In the genomic region with DNA sequence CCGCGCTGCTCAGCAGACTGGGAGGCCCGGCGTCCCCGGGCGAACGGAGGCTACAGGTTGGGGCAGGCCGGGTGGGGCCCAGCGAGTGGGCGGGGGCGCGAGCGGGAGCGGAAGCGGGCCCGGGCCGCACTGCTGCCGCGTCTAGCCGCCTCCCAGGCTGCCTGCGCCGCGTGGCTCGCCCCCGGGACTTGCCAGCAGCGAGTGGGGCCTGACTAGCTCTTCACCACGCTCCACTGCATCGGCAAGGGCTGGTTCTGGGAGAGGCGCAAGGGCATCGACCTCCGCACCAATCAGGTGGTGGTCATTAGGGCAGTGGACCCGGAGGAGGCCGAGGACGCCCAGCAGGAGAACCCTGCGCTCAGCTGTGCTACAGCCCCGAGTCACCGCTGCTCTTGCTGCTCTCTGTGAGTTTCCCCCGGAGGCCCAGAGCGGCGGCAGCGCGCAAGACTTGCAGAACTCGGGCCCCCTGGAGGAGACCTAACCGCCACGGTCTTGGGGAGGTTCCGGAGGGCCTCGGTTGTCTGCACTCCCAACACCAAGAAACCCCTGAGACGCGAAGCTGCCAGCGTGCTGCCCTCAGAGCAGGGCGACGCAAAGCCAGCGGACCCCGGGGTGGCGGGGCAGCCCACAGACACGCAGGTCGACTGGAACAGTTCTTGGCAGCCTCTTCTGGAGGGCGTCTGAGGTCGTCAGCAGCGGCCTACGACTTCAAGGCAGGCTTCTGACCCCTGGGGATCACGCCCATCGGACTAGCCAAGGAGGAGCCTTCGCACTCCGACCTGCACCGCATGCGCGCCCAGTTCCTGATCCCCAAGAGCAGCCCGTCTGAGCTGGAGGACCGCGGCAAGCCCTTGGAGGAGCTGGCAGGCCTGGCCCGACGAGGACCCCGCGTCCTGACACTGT, we compare ENCODE assay signal across 8 cellular contexts. TPM values are rescaled to one million over a fixed set of nuclear protein-coding genes. Genes with fewer than 3 reads are reported as not detected.
DNase-seq lines count a peak whose midpoint lies in the region; ATAC-seq and TF ChIP-seq lines count a peak whose summit lies in the region.

No MANE protein-coding gene starts in this region.

- intact Hi-C loops in activated naive CD4-positive, alpha-beta T cell treated with anti-CD3 and anti-CD28 coated beads for 36 hours (cut with micrococcal nuclease): no loop called here

- no peak overlapping the region for H3K27ac Mint-ChIP-seq in activated naive CD4-positive, alpha-beta T cell treated with anti-CD3 and anti-CD28 coated beads for 36 hours
- no peak overlapping the region for H3K27ac Mint-ChIP-seq in type B pancreatic cell

- TF ChIP-seq CTCF in type B pancreatic cell (conservative IDR thresholded peaks at IDR 0.05): no peak

- peaks cover 5% of the 10 kb centered on the region for H3K4me1 Mint-ChIP-seq in activated naive CD4-positive, alpha-beta T cell treated with anti-CD3 and anti-CD28 coated beads for 36 hours (ENCODE audit: low read depth)
- H3K4me1 Mint-ChIP-seq in type B pancreatic cell (ENCODE audit: unreplicated experiment): no peaks in the 10 kb centered on the region

- H3K9me3 Mint-ChIP-seq in activated naive CD4-positive, alpha-beta T cell treated with anti-CD3 and anti-CD28 coated beads for 36 hours: peaks cover 14% of the 10 kb centered on the region
- peaks cover 10% of the 10 kb centered on the region for H3K9me3 Mint-ChIP-seq in type B pancreatic cell

- ATAC-seq in HG02885 (IDR thresholded peaks at IDR 0.05; ENCODE audit: poor library complexity, unreplicated experiment): peak; percentile 45
- ATAC-seq in GM21381 (IDR thresholded peaks at IDR 0.05; ENCODE audit: unreplicated experiment): no peak
- no peak for ATAC-seq in GM21515 (IDR thresholded peaks at IDR 0.05; ENCODE audit: unreplicated experiment)

- H3K4me3 Mint-ChIP-seq in activated naive CD4-positive, alpha-beta T cell treated with anti-CD3 and anti-CD28 coated beads for 36 hours: peak overlapping the region; percentile 49
- no peak overlapping the region for H3K4me3 Mint-ChIP-seq in type B pancreatic cell

- no peaks in the 10 kb centered on the region for H3K27me3 Mint-ChIP-seq in activated naive CD4-positive, alpha-beta T cell treated with anti-CD3 and anti-CD28 coated beads for 36 hours (ENCODE audit: low read depth)
- peaks cover 12% of the 10 kb centered on the region for H3K27me3 Mint-ChIP-seq in type B pancreatic cell

- H3K36me3 Mint-ChIP-seq in activated naive CD4-positive, alpha-beta T cell treated with anti-CD3 and anti-CD28 coated beads for 36 hours (ENCODE audit: low read depth): peaks cover 2% of the 10 kb centered on the region
- no peaks in the 10 kb centered on the region for H3K36me3 Mint-ChIP-seq in type B pancreatic cell

- CTCF ChIA-PET in activated naive CD4-positive, alpha-beta T cell treated with anti-CD3 and anti-CD28 coated beads for 36 hours (lab: Charles Lee): no interaction called here

- peak; percentile 60 for DNase-seq in activated naive CD4-positive, alpha-beta T cell treated with anti-CD3 and anti-CD28 coated beads for 36 hours
- DNase-seq in iPS-NIHi11 (ENCODE audit: low spot score): peak; percentile 46
- peak; percentile 23 to 49 for DNase-seq in stimulated activated CD4-positive, alpha-beta T cell treated with anti-CD3 and anti-CD28 coated beads, Interleukin-2, amount 100 ng/mL, for 48 hours
- DNase-seq in type B pancreatic cell (ENCODE audit: extremely low spot score, unreplicated experiment): no peak
- DNase-seq in ecto neural progenitor cell (ENCODE audit: low spot score): no peak

RNA-seq across cellular contexts. Expression of a gene that starts 27.2 kb away (rescaled TPM):
- total RNA-seq in activated naive CD4-positive, alpha-beta T cell treated with anti-CD3 and anti-CD28 coated beads for 36 hours: 10 to 100 TPM; 68.5 to 71.8 TPM
- 31.4 and 32.7 TPM in 2 replicates for total RNA-seq in type B pancreatic cell (ENCODE audit: low replicate concordance)

RNA-seq across cellular contexts. Expression of a gene that starts 36.5 kb away (rescaled TPM):
- 10 to 100 TPM; 82.6 to 85.4 TPM for total RNA-seq in activated naive CD4-positive, alpha-beta T cell treated with anti-CD3 and anti-CD28 coated beads for 36 hours
- total RNA-seq in type B pancreatic cell (ENCODE audit: low replicate concordance): 38.8 and 39.1 TPM in 2 replicates

Comparison
In these comparisons a context has a peak if more than half of its experiments do, and no peak if none do; other contexts are left out.
1. DNase-seq: peak in activated naive CD4-positive, alpha-beta T cell treated with anti-CD3 and anti-CD28 coated beads for 36 hours (single experiment), iPS-NIHi11 (single experiment) and stimulated activated CD4-positive, alpha-beta T cell treated with anti-CD3 and anti-CD28 coated beads, Interleukin-2, amount 100 ng/mL, for 48 hours (2 of 2); none in type B pancreatic cell (single experiment) and ecto neural progenitor cell (single experiment).